In the genomic region with DNA sequence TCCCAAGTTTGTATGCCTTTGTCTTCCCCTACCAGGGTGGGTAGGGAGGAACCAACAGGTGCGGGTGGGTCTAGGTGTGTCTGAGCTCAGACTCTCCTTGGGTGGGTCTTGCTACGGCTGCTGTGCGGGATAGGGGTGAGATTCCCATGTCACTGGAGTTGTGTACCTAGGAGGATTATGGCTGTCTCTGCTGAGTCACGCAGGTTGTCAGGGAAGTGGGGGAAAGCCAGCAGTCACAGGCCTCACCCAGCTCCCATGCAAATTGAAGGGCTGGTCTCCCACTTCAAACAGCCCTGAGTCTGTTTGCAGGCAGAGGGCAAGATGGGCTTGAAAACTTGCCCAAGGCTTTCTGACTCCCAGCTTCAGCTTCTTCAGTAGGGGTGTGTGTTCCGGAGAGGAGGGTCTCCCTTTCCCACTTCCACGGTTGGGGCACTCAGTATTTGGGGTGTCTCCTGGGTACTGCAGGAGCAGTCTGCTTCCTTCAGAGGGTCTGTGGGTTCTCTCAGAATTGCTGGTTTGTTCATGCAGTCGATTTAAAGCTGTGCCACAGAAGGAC, we compare ENCODE assay signal across 1 cellular context.
TF ChIP-seq lines count a peak whose summit lies in the region.

No MANE protein-coding gene starts in this region.

TF ChIP-seq in WTC11, 78 proteins besides CTCF, POLR2A, EP300 and RAD21 (continued from another document):
- TF ChIP-seq, protein P1, sequence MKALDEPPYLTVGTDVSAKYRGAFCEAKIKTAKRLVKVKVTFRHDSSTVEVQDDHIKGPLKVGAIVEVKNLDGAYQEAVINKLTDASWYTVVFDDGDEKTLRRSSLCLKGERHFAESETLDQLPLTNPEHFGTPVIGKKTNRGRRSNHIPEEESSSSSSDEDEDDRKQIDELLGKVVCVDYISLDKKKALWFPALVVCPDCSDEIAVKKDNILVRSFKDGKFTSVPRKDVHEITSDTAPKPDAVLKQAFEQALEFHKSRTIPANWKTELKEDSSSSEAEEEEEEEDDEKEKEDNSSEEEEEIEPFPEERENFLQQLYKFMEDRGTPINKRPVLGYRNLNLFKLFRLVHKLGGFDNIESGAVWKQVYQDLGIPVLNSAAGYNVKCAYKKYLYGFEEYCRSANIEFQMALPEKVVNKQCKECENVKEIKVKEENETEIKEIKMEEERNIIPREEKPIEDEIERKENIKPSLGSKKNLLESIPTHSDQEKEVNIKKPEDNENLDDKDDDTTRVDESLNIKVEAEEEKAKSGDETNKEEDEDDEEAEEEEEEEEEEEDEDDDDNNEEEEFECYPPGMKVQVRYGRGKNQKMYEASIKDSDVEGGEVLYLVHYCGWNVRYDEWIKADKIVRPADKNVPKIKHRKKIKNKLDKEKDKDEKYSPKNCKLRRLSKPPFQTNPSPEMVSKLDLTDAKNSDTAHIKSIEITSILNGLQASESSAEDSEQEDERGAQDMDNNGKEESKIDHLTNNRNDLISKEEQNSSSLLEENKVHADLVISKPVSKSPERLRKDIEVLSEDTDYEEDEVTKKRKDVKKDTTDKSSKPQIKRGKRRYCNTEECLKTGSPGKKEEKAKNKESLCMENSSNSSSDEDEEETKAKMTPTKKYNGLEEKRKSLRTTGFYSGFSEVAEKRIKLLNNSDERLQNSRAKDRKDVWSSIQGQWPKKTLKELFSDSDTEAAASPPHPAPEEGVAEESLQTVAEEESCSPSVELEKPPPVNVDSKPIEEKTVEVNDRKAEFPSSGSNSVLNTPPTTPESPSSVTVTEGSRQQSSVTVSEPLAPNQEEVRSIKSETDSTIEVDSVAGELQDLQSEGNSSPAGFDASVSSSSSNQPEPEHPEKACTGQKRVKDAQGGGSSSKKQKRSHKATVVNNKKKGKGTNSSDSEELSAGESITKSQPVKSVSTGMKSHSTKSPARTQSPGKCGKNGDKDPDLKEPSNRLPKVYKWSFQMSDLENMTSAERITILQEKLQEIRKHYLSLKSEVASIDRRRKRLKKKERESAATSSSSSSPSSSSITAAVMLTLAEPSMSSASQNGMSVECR (CRISPR knock-in tag; IDR thresholded peaks at IDR 0.05; ENCODE audit: borderline replicate concordance), result no peak
- no peak for TF ChIP-seq OVOL2 (CRISPR knock-in tag; IDR thresholded peaks at IDR 0.05; ENCODE audit: borderline replicate concordance)
- TF ChIP-seq TEAD1 (CRISPR knock-in tag; IDR thresholded peaks at IDR 0.05), result no peak
- TF ChIP-seq, protein P2, sequence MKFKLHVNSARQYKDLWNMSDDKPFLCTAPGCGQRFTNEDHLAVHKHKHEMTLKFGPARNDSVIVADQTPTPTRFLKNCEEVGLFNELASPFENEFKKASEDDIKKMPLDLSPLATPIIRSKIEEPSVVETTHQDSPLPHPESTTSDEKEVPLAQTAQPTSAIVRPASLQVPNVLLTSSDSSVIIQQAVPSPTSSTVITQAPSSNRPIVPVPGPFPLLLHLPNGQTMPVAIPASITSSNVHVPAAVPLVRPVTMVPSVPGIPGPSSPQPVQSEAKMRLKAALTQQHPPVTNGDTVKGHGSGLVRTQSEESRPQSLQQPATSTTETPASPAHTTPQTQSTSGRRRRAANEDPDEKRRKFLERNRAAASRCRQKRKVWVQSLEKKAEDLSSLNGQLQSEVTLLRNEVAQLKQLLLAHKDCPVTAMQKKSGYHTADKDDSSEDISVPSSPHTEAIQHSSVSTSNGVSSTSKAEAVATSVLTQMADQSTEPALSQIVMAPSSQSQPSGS (CRISPR knock-in tag; IDR thresholded peaks at IDR 0.05; ENCODE audit: borderline replicate concordance, low read depth), result no peak
- TF ChIP-seq, protein P3, sequence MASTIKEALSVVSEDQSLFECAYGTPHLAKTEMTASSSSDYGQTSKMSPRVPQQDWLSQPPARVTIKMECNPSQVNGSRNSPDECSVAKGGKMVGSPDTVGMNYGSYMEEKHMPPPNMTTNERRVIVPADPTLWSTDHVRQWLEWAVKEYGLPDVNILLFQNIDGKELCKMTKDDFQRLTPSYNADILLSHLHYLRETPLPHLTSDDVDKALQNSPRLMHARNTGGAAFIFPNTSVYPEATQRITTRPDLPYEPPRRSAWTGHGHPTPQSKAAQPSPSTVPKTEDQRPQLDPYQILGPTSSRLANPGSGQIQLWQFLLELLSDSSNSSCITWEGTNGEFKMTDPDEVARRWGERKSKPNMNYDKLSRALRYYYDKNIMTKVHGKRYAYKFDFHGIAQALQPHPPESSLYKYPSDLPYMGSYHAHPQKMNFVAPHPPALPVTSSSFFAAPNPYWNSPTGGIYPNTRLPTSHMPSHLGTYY (CRISPR knock-in tag; IDR thresholded peaks at IDR 0.05), result no peak
- no peak for TF ChIP-seq RELA (CRISPR knock-in tag; IDR thresholded peaks at IDR 0.05; ENCODE audit: borderline replicate concordance)
- TF ChIP-seq, protein P4, sequence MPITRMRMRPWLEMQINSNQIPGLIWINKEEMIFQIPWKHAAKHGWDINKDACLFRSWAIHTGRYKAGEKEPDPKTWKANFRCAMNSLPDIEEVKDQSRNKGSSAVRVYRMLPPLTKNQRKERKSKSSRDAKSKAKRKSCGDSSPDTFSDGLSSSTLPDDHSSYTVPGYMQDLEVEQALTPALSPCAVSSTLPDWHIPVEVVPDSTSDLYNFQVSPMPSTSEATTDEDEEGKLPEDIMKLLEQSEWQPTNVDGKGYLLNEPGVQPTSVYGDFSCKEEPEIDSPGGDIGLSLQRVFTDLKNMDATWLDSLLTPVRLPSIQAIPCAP (CRISPR knock-in tag; IDR thresholded peaks at IDR 0.05), result no peak
- TF ChIP-seq ZNF121 (CRISPR knock-in tag; IDR thresholded peaks at IDR 0.05), result no peak
